8 cellular contexts compared by ENCODE assay signal in the genomic region with DNA sequence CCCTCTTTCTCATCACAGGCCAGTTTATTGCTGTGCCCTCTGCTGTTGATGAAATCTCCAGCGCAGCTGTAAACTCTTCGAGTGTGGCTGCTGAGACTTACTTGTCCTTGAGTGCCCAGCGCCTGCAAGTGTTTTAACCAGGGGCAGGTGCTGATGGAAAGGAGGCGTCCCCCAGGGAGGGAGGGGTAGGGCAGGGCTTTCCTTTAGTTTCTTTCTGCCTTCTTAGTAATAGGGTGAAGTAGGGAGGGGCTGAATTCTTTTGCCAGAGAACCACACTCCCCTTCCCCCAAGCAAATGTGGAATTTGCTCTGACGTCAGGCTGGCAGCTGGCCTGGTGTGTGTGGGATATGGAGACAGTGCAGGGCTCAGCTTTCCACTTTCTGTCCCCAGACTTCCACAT.
A peak's percentile ranks its signal among the peaks of the same experiment; 100 is the strongest.
DNase-seq lines count a peak whose midpoint lies in the region; ATAC-seq, FAIRE-seq and TF ChIP-seq lines count a peak whose summit lies in the region.

No MANE protein-coding gene starts in this region.

- no peaks in the 10 kb centered on the region for H3K27me3 ChIP-seq in smooth muscle cell (ENCODE audit: low read depth)

- H3K4me1 Mint-ChIP-seq in activated T-cell treated with anti-CD3 and anti-CD28 coated beads, Interleukin-2, amount 50 U/mL, for 24 hours (ENCODE audit: low read depth) = peaks cover 25% of the 10 kb centered on the region
- peaks cover 38% of the 10 kb centered on the region for H3K4me1 Mint-ChIP-seq in MCF 10A (ENCODE audit: insufficient read depth, unreplicated experiment)

- no peaks in the 10 kb centered on the region for H3K9me3 ChIP-seq in kidney (ENCODE audit: control insufficient read depth in 1 of 2, low read length in 2 of 2)
- H3K9me3 ChIP-seq in smooth muscle cell (replicated peaks; ENCODE audit: low read depth) = no peaks in the 10 kb centered on the region

- H3K4me3 ChIP-seq in kidney (ENCODE audit: low read length in 2 of 2) = peak overlapping the region in 1 of 2 donors; percentile 3
- H3K4me3 ChIP-seq in smooth muscle cell = no peak overlapping the region

- POLR2A ChIA-PET in MCF 10A (lab: Yijun Ruan, JAX) = interaction anchor here (0.7 to 4.3 kb wide), 11 partner anchors 12 to 241 kb away, joined by 3 to 34 read pairs (median 3); a partner anchor contains a TSS

- no peak for ATAC-seq in GM21737 (IDR thresholded peaks at IDR 0.05; ENCODE audit: unreplicated experiment)

- H4K20me1 ChIP-seq in smooth muscle cell (ENCODE audit: low read depth) = no peaks in the 10 kb centered on the region

- no peak overlapping the region for H3K4me3 Mint-ChIP-seq in activated T-cell treated with anti-CD3 and anti-CD28 coated beads, Interleukin-2, amount 50 U/mL, for 24 hours
- H3K4me3 Mint-ChIP-seq in MCF 10A (ENCODE audit: unreplicated experiment) = peak overlapping the region; percentile 63

- CTCF ChIA-PET in MCF 10A (lab: Yijun Ruan, JAX) = interaction anchor here (0.6 to 3.9 kb wide), 4 partner anchors 12 to 870 kb away, joined by 3 to 12 read pairs (median 4); no protein-coding TSS in a partner anchor

- H3K9ac ChIP-seq in kidney (ENCODE audit: low read length in 2 of 2) (peak overlapping the region in 1 of 2 donors; percentile 59), smooth muscle cell (ENCODE audit: low read depth) (peak overlapping the region; percentile 84)

- 16% methylated on average over 4 of the region's 5 CpGs for WGBS in smooth muscle cell (ENCODE audit: low lambda C conversion rate)

- peaks cover 22% of the 10 kb centered on the region for H3F3A ChIP-seq in smooth muscle cell (ENCODE audit: low read depth)

- intact Hi-C loops in MCF 10A (cut with micrococcal nuclease) (no loop called here), kidney (cut with DNase I) (no loop called here)

- BruUV-seq in MCF 10A (replicated peaks; lab: Mats Ljungman, UMichigan) = no TSS peak

- no peaks in the 10 kb centered on the region for H3K9me3 Mint-ChIP-seq in activated T-cell treated with anti-CD3 and anti-CD28 coated beads, Interleukin-2, amount 50 U/mL, for 24 hours
- no peaks in the 10 kb centered on the region for H3K9me3 Mint-ChIP-seq in MCF 10A (ENCODE audit: unreplicated experiment)

- H3K4me2 ChIP-seq in smooth muscle cell = peak overlapping the region; percentile 74

- no peaks in the 10 kb centered on the region for H3K27me3 Mint-ChIP-seq in activated T-cell treated with anti-CD3 and anti-CD28 coated beads, Interleukin-2, amount 50 U/mL, for 24 hours
- H3K27me3 Mint-ChIP-seq in MCF 10A (ENCODE audit: insufficient read depth, unreplicated experiment) = no peaks in the 10 kb centered on the region

- H3K4me1 ChIP-seq in kidney (ENCODE audit: control insufficient read depth in 1 of 2, insufficient read depth in 1 of 2, low read depth in 1 of 2, low read length in 2 of 2) = peaks cover 0 to 7% of the 10 kb centered on the region in 2 donors
- peaks cover 17% of the 10 kb centered on the region for H3K4me1 ChIP-seq in smooth muscle cell (ENCODE audit: low read depth)

- H3K79me2 ChIP-seq in smooth muscle cell (ENCODE audit: low read depth) = no peaks in the 10 kb centered on the region

- H3K36me3 ChIP-seq in kidney (ENCODE audit: control insufficient read depth in 1 of 2, insufficient read depth in 2 of 2, low read length in 2 of 2) (peaks cover 24 to 38% of the 10 kb centered on the region in 2 donors), smooth muscle cell (ENCODE audit: low read depth) (peaks cover 4% of the 10 kb centered on the region)

- no peak for TF ChIP-seq CTCF in MCF 10A (IDR thresholded peaks at IDR 0.05; ENCODE audit: unreplicated experiment)
- TF ChIP-seq CTCF in kidney (IDR thresholded peaks at IDR 0.05; ENCODE audit: borderline replicate concordance, extremely low read depth, insufficient read depth) = no peak
- no peak for TF ChIP-seq CTCF in smooth muscle cell (IDR thresholded peaks at IDR 0.05; ENCODE audit: borderline replicate concordance, insufficient read depth, poor library complexity, severe bottlenecking)

- no peak for DNase-seq in activated T-cell treated with anti-CD3 and anti-CD28 coated beads, Interleukin-2, amount 50 U/mL, for 24 hours
- DNase-seq in activated T-cell treated with anti-CD3 and anti-CD28 coated beads for 4 hours = no peak
- DNase-seq in MCF 10A (ENCODE audit: unreplicated experiment) = peak; percentile 92
- peak; percentile 94 for DNase-seq in kidney
- peak; percentile 33 for DNase-seq in smooth muscle cell (lab: John Stamatoyannopoulos, UW; ENCODE audit: unreplicated experiment)
- DNase-seq in NOMO-1 treated with DMSO at 0.1 percent for 48 hours (lab: John Stamatoyannopoulos, UW; ENCODE audit: unreplicated experiment) = no peak
- DNase-seq in GM19239 (ENCODE audit: insufficient read length, low spot score) = no peak

- peak; percentile 38 for FAIRE-seq in kidney (lab: Jason Lieb, UNC)
- FAIRE-seq in GM19239 (lab: Jason Lieb, UNC) = no peak

- H3K36me3 Mint-ChIP-seq in activated T-cell treated with anti-CD3 and anti-CD28 coated beads, Interleukin-2, amount 50 U/mL, for 24 hours (ENCODE audit: low read depth) = peaks cover 96% of the 10 kb centered on the region
- peaks cover 72% of the 10 kb centered on the region for H3K36me3 Mint-ChIP-seq in MCF 10A (ENCODE audit: insufficient read depth, unreplicated experiment)

- peak overlapping the region; percentile 68 for H3K27ac Mint-ChIP-seq in activated T-cell treated with anti-CD3 and anti-CD28 coated beads, Interleukin-2, amount 50 U/mL, for 24 hours
- H3K27ac Mint-ChIP-seq in MCF 10A (ENCODE audit: low read depth, unreplicated experiment) = peak overlapping the region; percentile 95

- no peak overlapping the region for H2AFZ ChIP-seq in smooth muscle cell (ENCODE audit: low read depth)

- H3K27ac ChIP-seq in kidney (ENCODE audit: low read depth in 2 of 2, low read length in 2 of 2) (peak overlapping the region; percentile 49 to 76), smooth muscle cell (ENCODE audit: low read depth) (peak overlapping the region; percentile 96)

Comparison
In these comparisons a context has a peak if more than half of its experiments do, and no peak if none do; other contexts are left out.
1. DNase-seq: peak in MCF 10A (single experiment), kidney (single experiment) and smooth muscle cell (single experiment); none in activated T-cell treated with anti-CD3 and anti-CD28 coated beads, Interleukin-2, amount 50 U/mL, for 24 hours (single experiment), activated T-cell treated with anti-CD3 and anti-CD28 coated beads for 4 hours (single experiment), NOMO-1 treated with DMSO at 0.1 percent for 48 hours (single experiment) and GM19239 (single experiment).